Comparison of ENCODE assay signal across 18 cellular contexts in the genomic region with DNA sequence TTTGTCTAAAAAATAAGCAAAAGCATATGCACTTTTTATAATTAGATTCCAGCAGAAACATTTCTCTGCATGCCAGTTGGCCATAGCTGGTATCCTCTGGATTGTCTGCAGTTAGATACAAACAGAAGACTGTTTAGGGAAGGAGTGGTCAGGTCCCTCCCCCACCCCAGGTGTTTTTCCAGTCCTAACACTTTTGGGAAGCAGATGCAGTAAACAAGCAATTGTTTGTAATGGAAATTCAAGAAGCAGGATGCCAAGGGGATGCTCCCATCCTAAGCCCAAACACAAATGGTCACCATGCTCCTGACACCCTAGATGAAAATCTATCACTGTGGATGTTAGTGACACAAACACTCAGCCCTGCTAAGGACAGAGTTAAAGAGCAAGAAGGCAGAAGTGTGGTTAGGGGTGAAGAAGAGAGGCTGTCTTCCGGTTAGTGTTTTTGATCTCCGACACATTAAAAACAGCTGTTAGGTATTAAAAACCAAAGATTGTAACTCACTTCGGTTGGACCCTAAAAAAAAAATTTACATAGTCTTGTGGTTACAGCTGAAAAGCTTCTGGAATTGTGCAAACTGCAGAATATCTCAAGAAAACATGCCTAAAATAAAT. TPM values are rescaled to one million over a fixed set of nuclear protein-coding genes. Genes with fewer than 3 reads are reported as not detected.
DNase-seq lines count a peak whose midpoint lies in the region; ATAC-seq and TF ChIP-seq lines count a peak whose summit lies in the region.
"Had no signal": no experiment of that assay in that cellular context is flagged by ENCODE, and none has a peak within 500 bp of the region (broad histone marks: within the 10 kb centered on the region; RNA-seq: fewer than 3 reads in every experiment).

No MANE protein-coding gene starts in this region.

- ATAC-seq in CD4-positive, CD25-positive, alpha-beta regulatory T cell (ENCODE audit: low read depth in 2 of 2) = peak; percentile 61 to 62
- ATAC-seq in GM18909 (IDR thresholded peaks at IDR 0.05; ENCODE audit: poor library complexity, unreplicated experiment) (peak; percentile 49), HG03039 (IDR thresholded peaks at IDR 0.05; ENCODE audit: unreplicated experiment) (no peak)
- ATAC-seq in activated CD8-positive, alpha-beta T cell treated with anti-CD3 and anti-CD28 coated beads for 36 hours = peak; percentile 50

- POLR2A ChIA-PET in activated CD8-positive, alpha-beta T cell treated with anti-CD3 and anti-CD28 coated beads for 36 hours (lab: Charles Lee) = interaction anchor here (0.6 to 2.1 kb wide), 4 partner anchors 9 to 460 kb away, joined by 3 to 9 read pairs (median 4); a partner anchor contains a TSS

- TF ChIP-seq POLR2A in prostate gland (IDR thresholded peaks at IDR 0.05) = no peak

- peaks cover 48% of the 10 kb centered on the region for H3K36me3 ChIP-seq in CD4-positive, CD25-positive, alpha-beta regulatory T cell (ENCODE audit: control insufficient read depth, insufficient read depth, low read length)
- no peaks in the 10 kb centered on the region for H3K36me3 ChIP-seq in prostate gland
- H3K36me3 ChIP-seq: stomach had no signal

- intact Hi-C loops in activated CD8-positive, alpha-beta T cell treated with anti-CD3 and anti-CD28 coated beads for 36 hours (cut with micrococcal nuclease) = no loop called here
- intact Hi-C loops in prostate gland (cut with DNase I) = no loop called here

- H3K4me3 Mint-ChIP-seq in CD4-positive, CD25-positive, alpha-beta regulatory T cell = peak overlapping the region; percentile 91 to 98 (median 98)
- H3K4me3 Mint-ChIP-seq in activated CD8-positive, alpha-beta T cell treated with anti-CD3 and anti-CD28 coated beads for 36 hours = peak overlapping the region; percentile 87

- no peaks in the 10 kb centered on the region for H3K27me3 Mint-ChIP-seq in CD4-positive, CD25-positive, alpha-beta regulatory T cell
- no peaks in the 10 kb centered on the region for H3K27me3 Mint-ChIP-seq in activated CD8-positive, alpha-beta T cell treated with anti-CD3 and anti-CD28 coated beads for 36 hours

- DNase-seq in CD4-positive, CD25-positive, alpha-beta regulatory T cell = peak in 2 of 3 donors; percentile 57 to 79
- DNase-seq in activated CD8-positive, alpha-beta T cell treated with anti-CD3 and anti-CD28 coated beads for 36 hours = peak; percentile 19
- DNase-seq in iPS-NIHi7 (ENCODE audit: extremely low spot score) (peak; percentile 24), prostate gland (ENCODE audit: low spot score) (no peak), GM19240 (ENCODE audit: insufficient read length, low spot score) (no peak), hippocampal formation (lab: John Stamatoyannopoulos, UW) (no peak)
- DNase-seq: amygdala, DMS 273 treated with DMSO at 0.1 percent for 48 hours, glutamatergic neuron, islet precursor cell, mesenchymal stem cell, NCI-H1417 treated with DMSO at 0.1 percent for 48 hours, NCI-H345, nucleus accumbens, stomach had no signal

- peak overlapping the region; percentile 72 to 93 (median 81) for H3K27ac Mint-ChIP-seq in CD4-positive, CD25-positive, alpha-beta regulatory T cell
- H3K27ac Mint-ChIP-seq in activated CD8-positive, alpha-beta T cell treated with anti-CD3 and anti-CD28 coated beads for 36 hours = peak overlapping the region; percentile 77

- no peak for TF ChIP-seq CTCF in activated CD8-positive, alpha-beta T cell treated with anti-CD3 and anti-CD28 coated beads for 36 hours (IDR thresholded peaks at IDR 0.05)
- TF ChIP-seq CTCF in prostate gland (IDR thresholded peaks at IDR 0.05) = no peak

- WGBS in prostate gland = 56% methylated on average over 3 of the region's 3 CpGs

- H3K36me3 Mint-ChIP-seq in CD4-positive, CD25-positive, alpha-beta regulatory T cell = peaks cover 73% of the 10 kb centered on the region
- peaks cover 66% of the 10 kb centered on the region for H3K36me3 Mint-ChIP-seq in activated CD8-positive, alpha-beta T cell treated with anti-CD3 and anti-CD28 coated beads for 36 hours (ENCODE audit: low read depth)

- peak overlapping the region; percentile 99 for H3K4me3 ChIP-seq in CD4-positive, CD25-positive, alpha-beta regulatory T cell (ENCODE audit: low read depth, low read length)
- H3K4me3 ChIP-seq in prostate gland = no peak overlapping the region
- H3K4me3 ChIP-seq: skin epidermis, stomach had no signal

- peaks cover 86% of the 10 kb centered on the region for H3K4me1 ChIP-seq in CD4-positive, CD25-positive, alpha-beta regulatory T cell (ENCODE audit: control insufficient read depth, insufficient read depth, low read length, poor library complexity, severe bottlenecking)
- H3K4me1 ChIP-seq in prostate gland (replicated peaks) = no peaks in the 10 kb centered on the region

- H3K9me3 Mint-ChIP-seq in CD4-positive, CD25-positive, alpha-beta regulatory T cell = no peaks in the 10 kb centered on the region
- H3K9me3 Mint-ChIP-seq in activated CD8-positive, alpha-beta T cell treated with anti-CD3 and anti-CD28 coated beads for 36 hours = no peaks in the 10 kb centered on the region

- H3K9me3 ChIP-seq in CD4-positive, CD25-positive, alpha-beta regulatory T cell (ENCODE audit: control insufficient read depth in 2 of 2, low read length in 2 of 2) = no peaks in the 10 kb centered on the region
- no peaks in the 10 kb centered on the region for H3K9me3 ChIP-seq in prostate gland
- H3K9me3 ChIP-seq: stomach had no signal

- peaks cover 23 to 57% (median 46%) of the 10 kb centered on the region in 4 donors for H3K4me1 Mint-ChIP-seq in CD4-positive, CD25-positive, alpha-beta regulatory T cell
- H3K4me1 Mint-ChIP-seq in activated CD8-positive, alpha-beta T cell treated with anti-CD3 and anti-CD28 coated beads for 36 hours (ENCODE audit: low read depth) = peaks cover 55% of the 10 kb centered on the region

- no peaks in the 10 kb centered on the region for H3K27me3 ChIP-seq in CD4-positive, CD25-positive, alpha-beta regulatory T cell (ENCODE audit: control insufficient read depth, insufficient read depth, low read length)
- H3K27me3 ChIP-seq in prostate gland (replicated peaks; ENCODE audit: insufficient read depth) = peaks cover 25% of the 10 kb centered on the region

- CTCF ChIA-PET in activated CD8-positive, alpha-beta T cell treated with anti-CD3 and anti-CD28 coated beads for 36 hours (lab: Charles Lee) = interaction anchor here (1.0 to 5.0 kb wide), 4 partner anchors 12 to 131 kb away, joined by 3 to 28 read pairs (median 3); no protein-coding TSS in a partner anchor

- peak overlapping the region; percentile 79 for H3K27ac ChIP-seq in CD4-positive, CD25-positive, alpha-beta regulatory T cell (ENCODE audit: insufficient read depth, low read length, poor library complexity, severe bottlenecking)
- H3K27ac ChIP-seq in prostate gland = no peak overlapping the region
- H3K27ac ChIP-seq: stomach had no signal

RNA-seq across cellular contexts. Expression of a gene that starts 7.9 kb away (rescaled TPM):
- total RNA-seq in CD4-positive, CD25-positive, alpha-beta regulatory T cell = 469 TPM
- polyA plus RNA-seq in CD4-positive, CD25-positive, alpha-beta regulatory T cell = 100 to 1,000 TPM; 465 to 627 (median 565) TPM
- 100 to 1,000 TPM; 178 to 182 TPM for total RNA-seq in activated CD8-positive, alpha-beta T cell treated with anti-CD3 and anti-CD28 coated beads for 36 hours
- total RNA-seq in prostate gland = 10 to 100 TPM; 22.4 to 26.8 TPM

Comparison
In these comparisons a context has a peak if more than half of its experiments do, and no peak if none do; other contexts are left out.
1. DNase-seq: peak in CD4-positive, CD25-positive, alpha-beta regulatory T cell (2 of 3), activated CD8-positive, alpha-beta T cell treated with anti-CD3 and anti-CD28 coated beads for 36 hours (single experiment) and iPS-NIHi7 (single experiment); none in prostate gland (single experiment), GM19240 (single experiment) and hippocampal formation (0 of 2).
2. RNA of a gene that starts 7.9 kb away (total RNA-seq): 469 TPM in CD4-positive, CD25-positive, alpha-beta regulatory T cell (single experiment) and 178 to 182 TPM in activated CD8-positive, alpha-beta T cell treated with anti-CD3 and anti-CD28 coated beads for 36 hours; 22.4 to 26.8 TPM in prostate gland; every median in the first group is over 4 times any median in the second.